9 cellular contexts compared by ENCODE assay signal in genomic region chr5:149114403-149115312, GRCh38. TPM values are rescaled to one million over a fixed set of nuclear protein-coding genes. Genes with fewer than 3 reads are reported as not detected.
DNase-seq lines count a peak whose midpoint lies in the region; ATAC-seq and TF ChIP-seq lines count a peak whose summit lies in the region.
"Had no signal": no experiment of that assay in that cellular context is flagged by ENCODE, and none has a peak within 500 bp of the region (broad histone marks: within the 10 kb centered on the region; RNA-seq: fewer than 3 reads in every experiment).

No MANE protein-coding gene starts in this region.

- TF ChIP-seq CTCF in esophagus squamous epithelium (IDR thresholded peaks at IDR 0.05) = peak; percentile 23 to 90 (median 68)
- peak; percentile 46 for TF ChIP-seq CTCF in natural killer cell (IDR thresholded peaks at IDR 0.05)
- peak; percentile 53 to 77 (median 68) for TF ChIP-seq CTCF in upper lobe of left lung (IDR thresholded peaks at IDR 0.05)

- TF ChIP-seq POLR2A in GM18505 (IDR thresholded peaks at IDR 0.05; ENCODE audit: borderline replicate concordance, extremely low read depth, insufficient read depth, insufficient read length) (no peak), esophagus squamous epithelium (IDR thresholded peaks at IDR 0.05) (no peak), upper lobe of left lung (IDR thresholded peaks at IDR 0.05) (no peak)

- TF ChIP-seq EP300 in upper lobe of left lung (IDR thresholded peaks at IDR 0.05) = no peak

- H3K4me1 ChIP-seq in esophagus squamous epithelium (peaks cover 4 to 22% (median 5%) of the 10 kb centered on the region in 3 donors), upper lobe of left lung (peaks cover 4 to 13% (median 8%) of the 10 kb centered on the region in 4 donors)

- ATAC-seq in GM18505 (IDR thresholded peaks at IDR 0.05; ENCODE audit: unreplicated experiment) (peak; percentile 82), HG03066 (IDR thresholded peaks at IDR 0.05; ENCODE audit: low read depth, unreplicated experiment) (peak; percentile 69), natural killer cell (peak; percentile 53 to 81 (median 67)), upper lobe of left lung (ENCODE audit: low FRiP score in 2 of 2) (peak; percentile 88 to 90)
- ATAC-seq in activated CD8-positive, alpha-beta memory T cell treated with anti-CD3 and anti-CD28 coated beads, Interleukin-2, amount 10 ng/mL, durations not matched to agents 7 days and 5 days = peak; percentile 86

- CTCF ChIA-PET in activated CD8-positive, alpha-beta memory T cell treated with anti-CD3 and anti-CD28 coated beads, Interleukin-2, amount 10 ng/mL, durations not matched to agents 7 days and 5 days (lab: Charles Lee) = interaction anchor here (0.6 to 2.5 kb wide), 22 partner anchors 8 to 384 kb away, joined by 3 to 18 read pairs (median 4); no protein-coding TSS in a partner anchor

- H3K27me3 ChIP-seq in esophagus squamous epithelium = no peaks in the 10 kb centered on the region
- no peaks in the 10 kb centered on the region for H3K27me3 ChIP-seq in upper lobe of left lung

- no peaks in the 10 kb centered on the region for H3K9me3 Mint-ChIP-seq in activated CD8-positive, alpha-beta memory T cell treated with anti-CD3 and anti-CD28 coated beads, Interleukin-2, amount 10 ng/mL, durations not matched to agents 7 days and 5 days (ENCODE audit: low read depth)
- H3K9me3 Mint-ChIP-seq in natural killer cell = no peaks in the 10 kb centered on the region

- H3K4me3 Mint-ChIP-seq in activated CD8-positive, alpha-beta memory T cell treated with anti-CD3 and anti-CD28 coated beads, Interleukin-2, amount 10 ng/mL, durations not matched to agents 7 days and 5 days = no peak overlapping the region
- H3K4me3 Mint-ChIP-seq in natural killer cell = no peak overlapping the region

- H3K4me1 Mint-ChIP-seq in activated CD8-positive, alpha-beta memory T cell treated with anti-CD3 and anti-CD28 coated beads, Interleukin-2, amount 10 ng/mL, durations not matched to agents 7 days and 5 days = peaks cover 11% of the 10 kb centered on the region
- H3K4me1 Mint-ChIP-seq in natural killer cell = no peaks in the 10 kb centered on the region

- H3K27ac ChIP-seq in esophagus squamous epithelium (peak overlapping the region in 3 of 4 donors; percentile 4 to 62 (median 61)), upper lobe of left lung (peak overlapping the region in 1 of 4 donors; percentile 12)

- H3K27me3 Mint-ChIP-seq in activated CD8-positive, alpha-beta memory T cell treated with anti-CD3 and anti-CD28 coated beads, Interleukin-2, amount 10 ng/mL, durations not matched to agents 7 days and 5 days = peaks cover 46% of the 10 kb centered on the region
- peaks cover 5 to 15% of the 10 kb centered on the region in 2 donors for H3K27me3 Mint-ChIP-seq in natural killer cell (ENCODE audit: low read depth in 2 of 2)

- DNase-seq in Ammon's horn (ENCODE audit: low spot score) (peak; percentile 94), NCI-H526 (lab: John Stamatoyannopoulos, UW) (peak; percentile 41 to 74), esophagus squamous epithelium (lab: John Stamatoyannopoulos, UW) (no peak), natural killer cell (no peak), upper lobe of left lung (peak in 1 of 2 donors; percentile 54)
- DNase-seq in activated CD8-positive, alpha-beta memory T cell treated with anti-CD3 and anti-CD28 coated beads, Interleukin-2, amount 10 ng/mL, durations not matched to agents 7 days and 5 days = peak; percentile 61

- no peak overlapping the region for H3K27ac Mint-ChIP-seq in activated CD8-positive, alpha-beta memory T cell treated with anti-CD3 and anti-CD28 coated beads, Interleukin-2, amount 10 ng/mL, durations not matched to agents 7 days and 5 days
- no peak overlapping the region for H3K27ac Mint-ChIP-seq in natural killer cell

- H3K36me3 ChIP-seq in esophagus squamous epithelium = no peaks in the 10 kb centered on the region
- no peaks in the 10 kb centered on the region for H3K36me3 ChIP-seq in upper lobe of left lung

- H3K9me3 ChIP-seq in esophagus squamous epithelium (no peaks in the 10 kb centered on the region), upper lobe of left lung (no peaks in the 10 kb centered on the region)

- H3K36me3 Mint-ChIP-seq in activated CD8-positive, alpha-beta memory T cell treated with anti-CD3 and anti-CD28 coated beads, Interleukin-2, amount 10 ng/mL, durations not matched to agents 7 days and 5 days = no peaks in the 10 kb centered on the region
- H3K36me3 Mint-ChIP-seq in natural killer cell = no peaks in the 10 kb centered on the region

- intact Hi-C loops in esophagus squamous epithelium (cut with DNase I) = loop anchor here (5.0 kb wide), 1 partner anchor 377 kb away; no protein-coding TSS in a partner anchor
- intact Hi-C loops in natural killer cell (cut with micrococcal nuclease) = loop anchor here (1.0 kb wide), 1 partner anchor 381 kb away; no protein-coding TSS in a partner anchor

- 33 to 38% methylated on average over 5 to 7 of the region's 7 CpGs for WGBS in esophagus squamous epithelium, 2 donors
- WGBS in upper lobe of left lung, 2 donors = 35 to 38% methylated on average over 5 to 7 of the region's 7 CpGs

- H3K4me3 ChIP-seq in esophagus squamous epithelium (no peak overlapping the region), upper lobe of left lung (no peak overlapping the region)

RNA-seq across cellular contexts. Expression of gene ABLIM3, which starts 26.6 kb away (rescaled TPM):
- under 1 TPM in 1 of 2 experiments, not detected in 1; 0.21 TPM for total RNA-seq in activated CD8-positive, alpha-beta memory T cell treated with anti-CD3 and anti-CD28 coated beads, Interleukin-2, amount 10 ng/mL, durations not matched to agents 7 days and 5 days
- total RNA-seq in esophagus squamous epithelium (10 to 100 TPM; 10.6 to 47.7 (median 27.1) TPM), natural killer cell (1 to 10 TPM in 2 of 3 donors, under 1 TPM in 1; 0.41 to 2.4 (median 1.2) TPM), upper lobe of left lung (10 to 100 TPM in 5 of 6 donors, 1 to 10 TPM in 1; 7.2 to 38.0 (median 21.0) TPM)
- total RNA-seq: T-helper 1 cell treated with Interleukin-12 subunit alpha and Interleukin-12 subunit beta and Interleukin-4 antibody, amounts not matched to agents 30 ng/mL and 1 ng/mL, for 36 hours had no signal

RNA-seq across cellular contexts. Expression of gene SH3TC2, which starts 51.8 kb away (rescaled TPM):
- not detected for total RNA-seq in activated CD8-positive, alpha-beta memory T cell treated with anti-CD3 and anti-CD28 coated beads, Interleukin-2, amount 10 ng/mL, durations not matched to agents 7 days and 5 days
- total RNA-seq in esophagus squamous epithelium (1 to 10 TPM; 2.5 to 3.8 (median 2.9) TPM), natural killer cell (under 1 TPM; 0.11 to 0.68 (median 0.58) TPM), upper lobe of left lung (1 to 10 TPM in 3 of 6 donors, under 1 TPM in 3; under 0.01 to 3.1 (median 1.2) TPM)
- total RNA-seq: T-helper 1 cell treated with Interleukin-12 subunit alpha and Interleukin-12 subunit beta and Interleukin-4 antibody, amounts not matched to agents 30 ng/mL and 1 ng/mL, for 36 hours had no signal

Comparison
In these comparisons a context has a peak if more than half of its experiments do, and no peak if none do; other contexts are left out.
1. DNase-seq: peak in Ammon's horn (single experiment), NCI-H526 (2 of 2) and activated CD8-positive, alpha-beta memory T cell treated with anti-CD3 and anti-CD28 coated beads, Interleukin-2, amount 10 ng/mL, durations not matched to agents 7 days and 5 days (single experiment); none in esophagus squamous epithelium (single experiment) and natural killer cell (single experiment).
2. Peak in every context shown above with its lines, with median percentiles within 50 percentile points of each other: ATAC-seq and CTCF ChIP-seq.